ENCODE assay signal across 18 cellular contexts in genomic region chr2:234992624-234993349, GRCh38. TPM values are rescaled to one million over a fixed set of nuclear protein-coding genes. Genes with fewer than 3 reads are reported as not detected.
DNase-seq lines count a peak whose midpoint lies in the region; ATAC-seq, FAIRE-seq and TF ChIP-seq lines count a peak whose summit lies in the region.
"Had no signal": no experiment of that assay in that cellular context is flagged by ENCODE, and none has a peak within 500 bp of the region (broad histone marks: within the 10 kb centered on the region; RNA-seq: fewer than 3 reads in every experiment).

No MANE protein-coding gene starts in this region.

- no peak overlapping the region for H2AFZ ChIP-seq in GM23338

- no peaks in the 10 kb centered on the region for H3K27me3 ChIP-seq in GM23338 (ENCODE audit: insufficient read depth)
- H3K27me3 ChIP-seq in RWPE2 (ENCODE audit: insufficient read depth, poor library complexity, severe bottlenecking) = no peaks in the 10 kb centered on the region
- H3K27me3 ChIP-seq: MG63, SJSA1 had no signal

- peaks cover 27% of the 10 kb centered on the region; the same call in 2 of the 3 replicates for H3K36me3 Mint-ChIP-seq in GM23338 (ENCODE audit: low read depth)

- H3K9me3 Mint-ChIP-seq in GM23338 = no peaks in the 10 kb centered on the region; the same call in 2 of the 3 replicates

- H3K4me3 Mint-ChIP-seq in GM23338 = no peak overlapping the region

- no peak overlapping the region for H3K4me3 ChIP-seq in GM23338
- H3K4me3 ChIP-seq in RWPE2 (ENCODE audit: severe bottlenecking) = no peak overlapping the region
- H3K4me3 ChIP-seq in kidney (ENCODE audit: low read length in 2 of 2) = no peak overlapping the region
- H3K4me3 ChIP-seq: MG63, SJSA1 had no signal

- no peak overlapping the region for H3K9ac ChIP-seq in kidney (ENCODE audit: low read length in 2 of 2)

- H3K36me3 ChIP-seq in GM23338 (ENCODE audit: insufficient read depth) (no peaks in the 10 kb centered on the region), RWPE2 (ENCODE audit: low read depth) (peaks cover 26% of the 10 kb centered on the region), kidney (ENCODE audit: control insufficient read depth in 1 of 2, insufficient read depth in 2 of 2, low read length in 2 of 2) (peaks cover 0 to 3% of the 10 kb centered on the region in 2 donors)

- no peak overlapping the region for H3K4me2 ChIP-seq in GM23338

- no peak for ATAC-seq in GM23338
- ATAC-seq in RWPE2 (ENCODE audit: low read depth) = no peak
- no peak for ATAC-seq in GM18519 (IDR thresholded peaks at IDR 0.05; ENCODE audit: low FRiP score, unreplicated experiment)

- H3K9me3 ChIP-seq in RWPE2 (ENCODE audit: severe bottlenecking) = no peaks in the 10 kb centered on the region
- H3K9me3 ChIP-seq in kidney (ENCODE audit: control insufficient read depth in 1 of 2, low read length in 2 of 2) = no peaks in the 10 kb centered on the region
- H3K9me3 ChIP-seq: MG63, SJSA1 had no signal

- peaks cover 39% of the 10 kb centered on the region for H3K4me1 Mint-ChIP-seq in GM23338

- H3K27ac ChIP-seq in GM23338 (ENCODE audit: low read depth) (no peak overlapping the region), RWPE2 (ENCODE audit: poor library complexity, severe bottlenecking) (no peak overlapping the region), kidney (ENCODE audit: low read depth in 2 of 2, low read length in 2 of 2) (no peak overlapping the region), substantia nigra (ENCODE audit: low read depth, low read length, poor library complexity, severe bottlenecking) (peak overlapping the region; percentile 26)
- H3K27ac ChIP-seq: RWPE1, SJSA1 had no signal

- intact Hi-C loops in kidney (cut with DNase I) = no loop called here

- peaks cover 3% of the 10 kb centered on the region; the same call in 1 of the 2 replicates for H3K9me2 ChIP-seq in GM23338 (ENCODE audit: insufficient read depth)

- H3K27ac Mint-ChIP-seq in GM23338 = peak overlapping the region; percentile 60; the same call in 1 of the 2 replicates

- no peak for DNase-seq in GM23338 (ENCODE audit: low spot score)
- peak; percentile 45 for DNase-seq in RWPE2 (ENCODE audit: low spot score)
- peak; percentile 56 for DNase-seq in kidney
- no peak for DNase-seq in substantia nigra (lab: John Stamatoyannopoulos, UW)
- DNase-seq in NCI-H524 (lab: John Stamatoyannopoulos, UW) = no peak
- no peak for DNase-seq in NOMO-1 treated with dmso at 0.1 percent for 144 hours (lab: John Stamatoyannopoulos, UW; ENCODE audit: unreplicated experiment)
- DNase-seq: C1 segment of cervical spinal cord, DMS 273 treated with DMSO at 0.1 percent for 48 hours, MG63, NCI-H1105, NCI-H1694, NCI-H526 treated with DMSO at 0.1 percent for 48 hours, OCI-M1 had no signal

- FAIRE-seq in kidney (lab: Jason Lieb, UNC) = no peak
- FAIRE-seq: GM12892, H54 had no signal

- H3K4me1 ChIP-seq in GM23338 (ENCODE audit: insufficient read depth) = peaks cover 33% of the 10 kb centered on the region
- H3K4me1 ChIP-seq in RWPE2 (ENCODE audit: insufficient read depth, poor library complexity, severe bottlenecking) = peaks cover 26% of the 10 kb centered on the region
- peaks cover 14 to 18% of the 10 kb centered on the region in 2 donors for H3K4me1 ChIP-seq in kidney (ENCODE audit: control insufficient read depth in 1 of 2, insufficient read depth in 1 of 2, low read depth in 1 of 2, low read length in 2 of 2)

- peaks cover 4% of the 10 kb centered on the region; the same call in 1 of the 2 replicates for H4K20me1 ChIP-seq in GM23338 (replicated peaks; ENCODE audit: insufficient read depth)

- H3K79me2 ChIP-seq in GM23338 (replicated peaks; ENCODE audit: insufficient read depth) = peaks cover 91% of the 10 kb centered on the region

- H3F3A ChIP-seq in GM23338 (replicated peaks; ENCODE audit: low read depth) = no peaks in the 10 kb centered on the region

- peaks cover 13% of the 10 kb centered on the region for H3K27me3 Mint-ChIP-seq in GM23338 (ENCODE audit: insufficient read depth, low read depth, poor library complexity)

- TF ChIP-seq CTCF in GM23338 (conservative IDR thresholded peaks at IDR 0.05; ENCODE audit: low read depth in 2 of 2) (no peak), RWPE2 (IDR thresholded peaks at IDR 0.05; ENCODE audit: poor library complexity, severe bottlenecking) (no peak), kidney (IDR thresholded peaks at IDR 0.05; ENCODE audit: borderline replicate concordance, extremely low read depth, insufficient read depth) (no peak)

TF ChIP-seq in GM23338, 12 proteins besides CTCF, POLR2A, EP300 and RAD21 (continues in another document):
- TF ChIP-seq ZNF114 (CRISPR knock-in tag; IDR thresholded peaks at IDR 0.05) = no peak
- TF ChIP-seq STAT1 (IDR thresholded peaks at IDR 0.05; ENCODE audit: unreplicated experiment) = no peak
- no peak for TF ChIP-seq NANOG (IDR thresholded peaks at IDR 0.05; ENCODE audit: borderline replicate concordance)
- TF ChIP-seq ZNF462 (CRISPR knock-in tag; IDR thresholded peaks at IDR 0.05) = no peak
- no peak for TF ChIP-seq EZH2 (IDR thresholded peaks at IDR 0.05; ENCODE audit: low read depth, unreplicated experiment)

RNA-seq across cellular contexts. Expression of gene SH3BP4, which starts 41.0 kb away (rescaled TPM):
- 50.9 and 57.6 TPM in 2 replicates for total RNA-seq in GM23338 (2014; rRNA removed; shearing (Covaris generic))
- 15.1 and 15.6 TPM in 2 replicates for polyA plus RNA-seq in GM23338 (2016; fragmentation: Nextera tagmentation; extraction: Ambion mirVana)
- 52.9 TPM for total RNA-seq in kidney
- 20.0 TPM for polyA plus RNA-seq in kidney (ENCODE audit: insufficient read depth, low read depth, low replicate concordance)

Comparison
In these comparisons a context has a peak if more than half of its experiments do, and no peak if none do; other contexts are left out.
1. DNase-seq: peak in RWPE2 (single experiment) and kidney (single experiment); none in GM23338 (single experiment), substantia nigra (0 of 49), NCI-H524 (0 of 2) and NOMO-1 treated with dmso at 0.1 percent for 144 hours (single experiment).